Comparison of ENCODE assay signal across 1 cellular context in genomic region chr1:8115031-8115768, GRCh38.
TF ChIP-seq lines count a peak whose summit lies in the region.

No MANE protein-coding gene starts in this region.

TF ChIP-seq in HCT116, 20 proteins besides CTCF, POLR2A, EP300 and RAD21 (continued from another document):
- no peak for TF ChIP-seq REST (IDR thresholded peaks at IDR 0.05; ENCODE audit: low read depth)
TF ChIP-seq in HCT116: peak in this region for 1.
